ENCODE assay signal across 32 cellular contexts in genomic region chr15:100284191-100284590, GRCh38. TPM values are rescaled to one million over a fixed set of nuclear protein-coding genes. Genes with fewer than 3 reads are reported as not detected.
DNase-seq lines count a peak whose midpoint lies in the region; ATAC-seq, FAIRE-seq and TF ChIP-seq lines count a peak whose summit lies in the region.
"Had no signal": no experiment of that assay in that cellular context is flagged by ENCODE, and none has a peak within 500 bp of the region (broad histone marks: within the 10 kb centered on the region; RNA-seq: fewer than 3 reads in every experiment).

No MANE protein-coding gene starts in this region.

- no peak overlapping the region for H3K4me3 Mint-ChIP-seq in activated T-cell treated with anti-CD3 and anti-CD28 coated beads, Interleukin-2, amount 50 U/mL, for 72 hours
- H3K4me3 Mint-ChIP-seq in type B pancreatic cell = no peak overlapping the region
- H3K4me3 Mint-ChIP-seq: activated naive CD8-positive, alpha-beta T cell treated with anti-CD3 and anti-CD28 coated beads for 36 hours; CD4-positive, alpha-beta memory T cell; IgD-negative memory B cell; neural crest cell had no signal

- peak; percentile 29 for ATAC-seq in left ventricle myocardium superior
- no peak for ATAC-seq in Right ventricle myocardium inferior
- peak; percentile 71 for ATAC-seq in left lobe of liver
- no peak for ATAC-seq in HG02970 (IDR thresholded peaks at IDR 0.05; ENCODE audit: low FRiP score, unreplicated experiment)
- no peak for ATAC-seq in activated T-cell treated with anti-CD3 and anti-CD28 coated beads, Interleukin-2, amount 50 U/mL, for 72 hours (replicated peaks in 1 of 2)
- ATAC-seq: A549; stimulated activated naive CD8-positive, alpha-beta T cell treated with anti-CD3 and anti-CD28 coated beads, Interleukin-15, Interleukin-2, amounts not matched to agents 100 U/mL and 50 U/mL, for 24 hours had no signal

- no peak overlapping the region for H3K4me3 ChIP-seq in bronchial epithelial cell (ENCODE audit: low read depth, low read length)
- H3K4me3 ChIP-seq: A549, cardiac muscle cell, colonic mucosa, ovary, right atrium auricular region, spleen had no signal

- no peaks in the 10 kb centered on the region for H3K27me3 ChIP-seq in bronchial epithelial cell (ENCODE audit: control insufficient read depth, insufficient read depth, low read length)
- H3K27me3 ChIP-seq: cardiac muscle cell, colonic mucosa, ovary, right atrium auricular region, spleen had no signal

- H3K36me3 Mint-ChIP-seq in activated T-cell treated with anti-CD3 and anti-CD28 coated beads, Interleukin-2, amount 50 U/mL, for 72 hours (ENCODE audit: insufficient read depth in 2 of 2) = peaks cover 3 to 8% of the 10 kb centered on the region in 2 donors
- peaks cover 10% of the 10 kb centered on the region for H3K36me3 Mint-ChIP-seq in type B pancreatic cell

- H3K27ac Mint-ChIP-seq in activated T-cell treated with anti-CD3 and anti-CD28 coated beads, Interleukin-2, amount 50 U/mL, for 72 hours = no peak overlapping the region
- H3K27ac Mint-ChIP-seq in type B pancreatic cell = no peak overlapping the region
- H3K27ac Mint-ChIP-seq: activated naive CD8-positive, alpha-beta T cell treated with anti-CD3 and anti-CD28 coated beads for 36 hours; IgD-negative memory B cell had no signal

- TF ChIP-seq CTCF in bronchial epithelial cell (IDR thresholded peaks at IDR 0.05; ENCODE audit: insufficient read depth, low read length, severe bottlenecking) (no peak), type B pancreatic cell (conservative IDR thresholded peaks at IDR 0.05) (no peak)

- peaks cover 5% of the 10 kb centered on the region in 2 donors for H3K9me3 Mint-ChIP-seq in activated T-cell treated with anti-CD3 and anti-CD28 coated beads, Interleukin-2, amount 50 U/mL, for 72 hours
- no peaks in the 10 kb centered on the region for H3K9me3 Mint-ChIP-seq in type B pancreatic cell
- H3K9me3 Mint-ChIP-seq: activated naive CD8-positive, alpha-beta T cell treated with anti-CD3 and anti-CD28 coated beads for 36 hours had no signal

- H3K36me3 ChIP-seq in bronchial epithelial cell (ENCODE audit: control insufficient read depth, insufficient read depth, low read length) = no peaks in the 10 kb centered on the region
- H3K36me3 ChIP-seq: cardiac muscle cell, colonic mucosa, ovary, right atrium auricular region, spleen had no signal

- no peaks in the 10 kb centered on the region for H3K4me1 Mint-ChIP-seq in activated T-cell treated with anti-CD3 and anti-CD28 coated beads, Interleukin-2, amount 50 U/mL, for 72 hours (ENCODE audit: low read depth)
- no peaks in the 10 kb centered on the region for H3K4me1 Mint-ChIP-seq in type B pancreatic cell (ENCODE audit: unreplicated experiment)
- H3K4me1 Mint-ChIP-seq: activated naive CD8-positive, alpha-beta T cell treated with anti-CD3 and anti-CD28 coated beads for 36 hours; IgD-negative memory B cell; neural crest cell had no signal

- no peak for DNase-seq in left ventricle myocardium superior
- no peak for DNase-seq in Right ventricle myocardium inferior (ENCODE audit: missing footprints)
- DNase-seq in bronchial epithelial cell (ENCODE audit: low read depth) = peak; percentile 63
- DNase-seq in left lobe of liver (ENCODE audit: low spot score) = peak; percentile 66
- no peak for DNase-seq in activated T-cell treated with anti-CD3 and anti-CD28 coated beads, Interleukin-2, amount 50 U/mL, for 72 hours
- no peak for DNase-seq in activated CD4-positive, alpha-beta T cell treated with anti-CD3 and anti-CD28 coated beads for 1 hour
- no peak for DNase-seq in type B pancreatic cell (ENCODE audit: extremely low spot score, unreplicated experiment)
- DNase-seq: activated CD4-positive, alpha-beta T cell treated with anti-CD3 and anti-CD28 coated beads for 4 hours; activated effector memory CD4-positive, alpha-beta T cell treated with anti-CD3 and anti-CD28 coated beads, Interleukin-2, amount 50 U/mL, for 16 hours; activated naive CD8-positive, alpha-beta T cell treated with anti-CD3 and anti-CD28 coated beads for 36 hours; anterior cingulate cortex; CD4-positive, alpha-beta memory T cell; DND-41; effector CD4-positive, alpha-beta T cell; GF-D8; mesenchymal stem cell; NCI-H1436 treated with DMSO at 0.1 percent for 48 hours; NCI-H446; NCI-H774; spleen; stimulated activated CD4-positive, alpha-beta T cell treated with anti-CD3 and anti-CD28 coated beads, Interleukin-2, amount 100 ng/mL, for 24 hours; stimulated activated naive CD8-positive, alpha-beta T cell treated with anti-CD3 and anti-CD28 coated beads, Interleukin-15, Interleukin-2, amounts not matched to agents 100 U/mL and 50 U/mL, for 24 hours had no signal

- intact Hi-C loops in left ventricle myocardium superior (cut with micrococcal nuclease) (no loop called here), Right ventricle myocardium inferior (cut with DNase I) (no loop called here)

- no peaks in the 10 kb centered on the region for H3K27me3 Mint-ChIP-seq in activated T-cell treated with anti-CD3 and anti-CD28 coated beads, Interleukin-2, amount 50 U/mL, for 72 hours (ENCODE audit: low read depth)
- H3K27me3 Mint-ChIP-seq in type B pancreatic cell = no peaks in the 10 kb centered on the region
- H3K27me3 Mint-ChIP-seq: activated naive CD8-positive, alpha-beta T cell treated with anti-CD3 and anti-CD28 coated beads for 36 hours; CD4-positive, alpha-beta memory T cell had no signal

- FAIRE-seq in bronchial epithelial cell (lab: Jason Lieb, UNC) = no peak
- FAIRE-seq: A549, D721Med, urothelium cell line had no signal

RNA-seq across cellular contexts. Expression of gene ADAMTS17, which starts 57.6 kb away (rescaled TPM):
- total RNA-seq in left ventricle myocardium superior (2.9 TPM), Right ventricle myocardium inferior (1.4 TPM), bronchial epithelial cell (1.1 and 2.0 TPM in 2 replicates), left lobe of liver (22.4 TPM), type B pancreatic cell (ENCODE audit: low replicate concordance) (18.3 and 23.1 TPM in 2 replicates)
- 1 to 10 TPM; 2.4 to 2.6 TPM for total RNA-seq in activated T-cell treated with anti-CD3 and anti-CD28 coated beads, Interleukin-2, amount 50 U/mL, for 72 hours

Comparison
In these comparisons a context has a peak if more than half of its experiments do, and no peak if none do; other contexts are left out.
1. ATAC-seq: peak in left ventricle myocardium superior (single experiment) and left lobe of liver (single experiment); none in Right ventricle myocardium inferior (single experiment), HG02970 (single experiment) and activated T-cell treated with anti-CD3 and anti-CD28 coated beads, Interleukin-2, amount 50 U/mL, for 72 hours (0 of 2).
2. DNase-seq: peak in bronchial epithelial cell (single experiment) and left lobe of liver (single experiment); none in left ventricle myocardium superior (single experiment), Right ventricle myocardium inferior (single experiment), activated T-cell treated with anti-CD3 and anti-CD28 coated beads, Interleukin-2, amount 50 U/mL, for 72 hours (0 of 2), activated CD4-positive, alpha-beta T cell treated with anti-CD3 and anti-CD28 coated beads for 1 hour (single experiment) and type B pancreatic cell (single experiment).